30 cellular contexts compared by ENCODE assay signal in the genomic region with DNA sequence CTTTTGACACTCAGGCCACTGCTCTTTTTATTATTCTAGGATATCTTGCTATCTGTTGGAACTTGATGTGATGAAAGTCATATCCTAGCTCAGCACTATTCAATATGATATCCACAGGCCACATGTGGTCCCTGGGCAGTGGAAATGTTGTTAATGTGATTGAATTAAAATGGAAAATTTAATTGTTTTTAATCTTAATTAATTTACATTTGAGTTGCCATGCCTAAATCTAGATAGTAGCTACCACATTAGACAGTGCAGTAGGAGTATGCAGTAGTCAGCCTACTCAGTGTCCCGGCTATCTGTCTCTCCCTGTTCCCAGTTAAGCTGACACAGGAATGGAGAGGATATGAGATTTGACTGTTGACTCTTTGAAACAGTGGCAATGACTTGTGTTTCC.
"Had no signal": no experiment of that assay in that cellular context is flagged by ENCODE, and none has a peak within 500 bp of the region (broad histone marks: within the 10 kb centered on the region; RNA-seq: fewer than 3 reads in every experiment).

No MANE protein-coding gene starts in this region.

- ATAC-seq: activated CD8-positive, alpha-beta T cell treated with anti-CD3 and anti-CD28 coated beads for 36 hours; activated naive CD8-positive, alpha-beta T cell treated with anti-CD3 and anti-CD28 coated beads, Interleukin-2, amount 50 U/mL, for 24 hours; activated T-cell treated with anti-CD3 and anti-CD28 coated beads, Interleukin-2, amount 50 U/mL, for 4 hours; activated T-cell treated with anti-CD3 and anti-CD28 coated beads, Interleukin-2, amount 50 U/mL, for 72 hours; activated T-helper 17 cell treated with anti-CD3 and anti-CD28 coated beads, Interleukin-2, amount 50 U/mL, for 72 hours had no signal

- H3K27me3 Mint-ChIP-seq: activated CD4-positive, alpha-beta memory T cell treated with anti-CD3 and anti-CD28 coated beads for 36 hours; activated CD4-positive, alpha-beta T cell treated with anti-CD3 and anti-CD28 coated beads, Interleukin-2, amount 10 ng/mL, durations not matched to agents 24 days and 14 days; activated CD8-positive, alpha-beta T cell treated with anti-CD3 and anti-CD28 coated beads for 36 hours; activated naive CD4-positive, alpha-beta T cell treated with anti-CD3 and anti-CD28 coated beads, Interleukin-2, amount 10 ng/mL, durations not matched to agents 7 days and 5 days; activated naive CD4-positive, alpha-beta T cell treated with anti-CD3 and anti-CD28 coated beads, Interleukin-2, amount 50 U/mL, for 24 hours; activated naive CD8-positive, alpha-beta T cell; activated naive CD8-positive, alpha-beta T cell treated with anti-CD3 and anti-CD28 coated beads, Interleukin-2, amount 10 ng/mL, durations not matched to agents 7 days and 5 days; activated naive CD8-positive, alpha-beta T cell treated with anti-CD3 and anti-CD28 coated beads, Interleukin-2, amount 50 U/mL, for 24 hours; activated T-helper 17 cell treated with anti-CD3 and anti-CD28 coated beads, Interleukin-2, amount 50 U/mL, for 72 hours; brain had no signal

- H3K4me1 ChIP-seq: ascending aorta, breast epithelium had no signal

- H3K9me3 Mint-ChIP-seq: activated B cell treated with CpG ODN at 0.5 μM for 24 hours; activated CD4-positive, alpha-beta memory T cell treated with anti-CD3 and anti-CD28 coated beads for 36 hours; activated CD4-positive, alpha-beta T cell treated with anti-CD3 and anti-CD28 coated beads, Interleukin-2, amount 10 ng/mL, durations not matched to agents 24 days and 14 days; activated CD8-positive, alpha-beta T cell treated with anti-CD3 and anti-CD28 coated beads for 36 hours; activated naive CD4-positive, alpha-beta T cell treated with anti-CD3 and anti-CD28 coated beads, Interleukin-2, amount 10 ng/mL, durations not matched to agents 7 days and 5 days; activated naive CD4-positive, alpha-beta T cell treated with anti-CD3 and anti-CD28 coated beads, Interleukin-2, amount 50 U/mL, for 24 hours; activated naive CD8-positive, alpha-beta T cell treated with anti-CD3 and anti-CD28 coated beads, Interleukin-2, amount 10 ng/mL, durations not matched to agents 7 days and 5 days; activated naive CD8-positive, alpha-beta T cell treated with anti-CD3 and anti-CD28 coated beads, Interleukin-2, amount 50 U/mL, for 24 hours; activated T-helper 1 cell treated with anti-CD3 and anti-CD28 coated beads, Interleukin-12 subunit alpha, Interleukin-12 subunit beta, Interleukin-2, Interleukin-4 antibody, amounts not matched to agents 30 ng/mL and 10 ng/mL and 1 ng/mL, durations not matched to agents 14 hours and 24 hours and 36 hours; T-helper 1 cell treated with Interleukin-12 subunit alpha and Interleukin-12 subunit beta and Interleukin-4 antibody, amounts not matched to agents 30 μg/mL and 1 μg/mL, for 36 hours had no signal

- H3K36me3 ChIP-seq: ascending aorta, breast epithelium had no signal

- H3K4me3 Mint-ChIP-seq: activated B cell treated with CpG ODN at 0.5 μM for 24 hours; activated CD4-positive, alpha-beta memory T cell treated with anti-CD3 and anti-CD28 coated beads for 36 hours; activated CD4-positive, alpha-beta T cell treated with anti-CD3 and anti-CD28 coated beads, Interleukin-2, amount 10 ng/mL, durations not matched to agents 24 days and 14 days; activated CD8-positive, alpha-beta T cell treated with anti-CD3 and anti-CD28 coated beads for 36 hours; activated naive CD4-positive, alpha-beta T cell treated with anti-CD3 and anti-CD28 coated beads, Interleukin-2, amount 10 ng/mL, durations not matched to agents 7 days and 5 days; activated naive CD4-positive, alpha-beta T cell treated with anti-CD3 and anti-CD28 coated beads, Interleukin-2, amount 50 U/mL, for 24 hours; activated naive CD8-positive, alpha-beta T cell; activated naive CD8-positive, alpha-beta T cell treated with anti-CD3 and anti-CD28 coated beads, Interleukin-2, amount 10 ng/mL, durations not matched to agents 7 days and 5 days; activated naive CD8-positive, alpha-beta T cell treated with anti-CD3 and anti-CD28 coated beads, Interleukin-2, amount 50 U/mL, for 24 hours; activated T-cell treated with anti-CD3 and anti-CD28 coated beads, Interleukin-2, amount 50 U/mL, for 4 hours; activated T-cell treated with anti-CD3 and anti-CD28 coated beads, Interleukin-2, amount 50 U/mL, for 72 hours; activated T-helper 1 cell treated with anti-CD3 and anti-CD28 coated beads, Interleukin-12 subunit alpha, Interleukin-12 subunit beta, Interleukin-2, Interleukin-4 antibody, amounts not matched to agents 30 ng/mL and 10 ng/mL and 1 ng/mL, durations not matched to agents 14 hours and 24 hours and 36 hours; activated T-helper 17 cell treated with anti-CD3 and anti-CD28 coated beads, Interleukin-2, amount 50 U/mL, for 72 hours; brain; T-helper 1 cell treated with Interleukin-12 subunit alpha and Interleukin-12 subunit beta and Interleukin-4 antibody, amounts not matched to agents 30 μg/mL and 1 μg/mL, for 36 hours; T-helper 2 cell treated with Interferon-gamma antibody and Interleukin-4, amounts not matched to agents 5 μg/mL and 100 μg/mL, for 36 hours had no signal

- DNase-seq: activated B cell treated with CpG ODN at 0.5 μM for 24 hours; activated CD4-positive, alpha-beta T cell treated with anti-CD3 and anti-CD28 coated beads for 4 hours; activated CD4-positive, alpha-beta T cell treated with anti-CD3 and anti-CD28 coated beads, Interleukin-2, amount 50 U/mL, for 1 hour; activated CD4-positive, alpha-beta T cell treated with anti-CD3 and anti-CD28 coated beads, Interleukin-2, amount 50 U/mL, for 4 hours; activated CD4-positive, CD25-positive, alpha-beta regulatory T cell treated with anti-CD3 and anti-CD28 coated beads, Interleukin-2, amount 50 U/mL, for 72 hours; activated CD8-positive, alpha-beta memory T cell treated with anti-CD3 and anti-CD28 coated beads, Interleukin-2, amount 50 U/mL, for 4 hours; activated effector memory CD4-positive, alpha-beta T cell treated with anti-CD3 and anti-CD28 coated beads, Interleukin-2, amount 50 U/mL, for 16 hours; activated naive CD4-positive, alpha-beta T cell treated with Interleukin-2 at 50 U/mL for 16 hours; activated naive CD8-positive, alpha-beta T cell treated with anti-CD3 and anti-CD28 coated beads, Interleukin-2, amount 10 ng/mL, durations not matched to agents 7 days and 5 days; activated T-cell treated with anti-CD3 and anti-CD28 coated beads for 4 hours; activated T-cell treated with anti-CD3 and anti-CD28 coated beads, Interleukin-2, amount 50 U/mL, for 1 hour; activated T-cell treated with anti-CD3 and anti-CD28 coated beads, Interleukin-2, amount 50 U/mL, for 4 hours; central memory CD4-positive, alpha-beta T cell; T-helper 9 cell had no signal

- H3K27ac ChIP-seq: ascending aorta, breast epithelium, VCaP had no signal

- H3K36me3 Mint-ChIP-seq: activated CD4-positive, alpha-beta memory T cell treated with anti-CD3 and anti-CD28 coated beads for 36 hours; activated naive CD4-positive, alpha-beta T cell treated with anti-CD3 and anti-CD28 coated beads, Interleukin-2, amount 10 ng/mL, durations not matched to agents 7 days and 5 days; activated naive CD4-positive, alpha-beta T cell treated with anti-CD3 and anti-CD28 coated beads, Interleukin-2, amount 50 U/mL, for 24 hours; activated naive CD8-positive, alpha-beta T cell; activated naive CD8-positive, alpha-beta T cell treated with anti-CD3 and anti-CD28 coated beads, Interleukin-2, amount 10 ng/mL, durations not matched to agents 7 days and 5 days; brain had no signal

- H3K4me3 ChIP-seq: ascending aorta, breast epithelium had no signal

- H3K9me3 ChIP-seq: ascending aorta, breast epithelium had no signal

- H3K27ac Mint-ChIP-seq: activated B cell treated with CpG ODN at 0.5 μM for 24 hours; activated CD4-positive, alpha-beta memory T cell treated with anti-CD3 and anti-CD28 coated beads for 36 hours; activated CD4-positive, alpha-beta T cell treated with anti-CD3 and anti-CD28 coated beads, Interleukin-2, amount 10 ng/mL, durations not matched to agents 24 days and 14 days; activated CD8-positive, alpha-beta T cell treated with anti-CD3 and anti-CD28 coated beads for 36 hours; activated naive CD4-positive, alpha-beta T cell treated with anti-CD3 and anti-CD28 coated beads, Interleukin-2, amount 10 ng/mL, durations not matched to agents 7 days and 5 days; activated naive CD4-positive, alpha-beta T cell treated with anti-CD3 and anti-CD28 coated beads, Interleukin-2, amount 50 U/mL, for 24 hours; activated naive CD8-positive, alpha-beta T cell; activated naive CD8-positive, alpha-beta T cell treated with anti-CD3 and anti-CD28 coated beads, Interleukin-2, amount 10 ng/mL, durations not matched to agents 7 days and 5 days; activated naive CD8-positive, alpha-beta T cell treated with anti-CD3 and anti-CD28 coated beads, Interleukin-2, amount 50 U/mL, for 24 hours; activated T-cell treated with anti-CD3 and anti-CD28 coated beads, Interleukin-2, amount 50 U/mL, for 72 hours; activated T-helper 1 cell treated with anti-CD3 and anti-CD28 coated beads, Interleukin-12 subunit alpha, Interleukin-12 subunit beta, Interleukin-2, Interleukin-4 antibody, amounts not matched to agents 30 ng/mL and 10 ng/mL and 1 ng/mL, durations not matched to agents 14 hours and 24 hours and 36 hours; activated T-helper 17 cell treated with anti-CD3 and anti-CD28 coated beads, Interleukin-2, amount 50 U/mL, for 72 hours; brain; T-helper 1 cell treated with Interleukin-12 subunit alpha and Interleukin-12 subunit beta and Interleukin-4 antibody, amounts not matched to agents 30 μg/mL and 1 μg/mL, for 36 hours; T-helper 2 cell treated with Interferon-gamma antibody and Interleukin-4, amounts not matched to agents 5 μg/mL and 100 μg/mL, for 36 hours had no signal

- H3K4me1 Mint-ChIP-seq: activated B cell treated with CpG ODN at 0.5 μM for 24 hours; activated CD4-positive, alpha-beta T cell treated with anti-CD3 and anti-CD28 coated beads, Interleukin-2, amount 10 ng/mL, durations not matched to agents 24 days and 14 days; activated naive CD4-positive, alpha-beta T cell treated with anti-CD3 and anti-CD28 coated beads, Interleukin-2, amount 10 ng/mL, durations not matched to agents 7 days and 5 days; activated naive CD4-positive, alpha-beta T cell treated with anti-CD3 and anti-CD28 coated beads, Interleukin-2, amount 50 U/mL, for 24 hours; activated naive CD8-positive, alpha-beta T cell treated with anti-CD3 and anti-CD28 coated beads, Interleukin-2, amount 10 ng/mL, durations not matched to agents 7 days and 5 days; activated naive CD8-positive, alpha-beta T cell treated with anti-CD3 and anti-CD28 coated beads, Interleukin-2, amount 50 U/mL, for 24 hours; activated T-helper 17 cell treated with anti-CD3 and anti-CD28 coated beads, Interleukin-2, amount 50 U/mL, for 72 hours had no signal

- H3K27me3 ChIP-seq: ascending aorta, breast epithelium had no signal
